ENCODE assay signal across 18 cellular contexts in the genomic region with DNA sequence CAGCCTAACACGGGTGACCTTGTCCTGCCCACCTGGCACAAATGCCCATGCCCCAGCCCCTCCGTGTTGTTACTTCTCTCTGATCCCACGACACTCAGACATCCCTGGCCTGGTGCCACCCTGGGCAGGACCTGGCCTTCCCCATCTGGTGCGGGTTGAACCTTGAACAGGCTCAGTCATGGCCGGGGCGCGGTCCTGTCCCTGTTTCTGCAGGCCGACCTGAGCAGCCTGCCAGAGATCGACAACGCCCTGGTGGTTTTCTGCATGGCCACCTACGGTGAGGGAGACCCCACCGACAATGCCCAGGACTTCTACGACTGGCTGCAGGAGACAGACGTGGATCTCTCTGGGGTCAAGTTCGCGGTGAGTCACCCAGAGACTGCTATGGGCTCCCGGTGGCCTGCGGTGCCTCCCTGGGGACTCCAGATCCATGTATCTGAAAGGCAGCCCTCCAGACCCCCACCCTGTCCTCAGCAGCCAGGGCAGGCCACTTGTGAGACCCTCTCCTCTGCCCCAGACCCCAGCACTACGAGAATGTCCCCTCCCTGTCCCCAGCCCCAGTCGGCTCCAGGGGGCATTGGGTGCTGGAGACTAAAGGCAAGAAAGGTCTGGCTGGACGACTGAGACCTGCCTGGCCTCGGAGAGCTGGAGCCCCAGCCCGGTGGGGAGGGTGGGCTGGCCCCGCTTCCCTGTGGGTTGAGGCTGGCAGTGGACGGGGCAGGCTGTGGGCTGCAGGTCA. TPM values are rescaled to one million over a fixed set of nuclear protein-coding genes. Genes with fewer than 3 reads are reported as not detected.
A peak's percentile ranks its signal among the peaks of the same experiment; 100 is the strongest.
DNase-seq lines count a peak whose midpoint lies in the region; ATAC-seq and TF ChIP-seq lines count a peak whose summit lies in the region.
"Had no signal": no experiment of that assay in that cellular context is flagged by ENCODE, and none has a peak within 500 bp of the region (broad histone marks: within the 10 kb centered on the region; RNA-seq: fewer than 3 reads in every experiment).

No MANE protein-coding gene starts in this region.

- H3K9me3 ChIP-seq in esophagus squamous epithelium (no peaks in the 10 kb centered on the region), neuronal stem cell (replicated peaks in 1 of 2; ENCODE audit: control insufficient read depth in 2 of 2, insufficient read depth in 1 of 2, low read depth in 1 of 2, low read length in 2 of 2) (no peaks in the 10 kb centered on the region), PC-3 (ENCODE audit: low read length) (no peaks in the 10 kb centered on the region)
- H3K9me3 ChIP-seq: BLaER1, uterus had no signal

- H3F3A ChIP-seq in PC-3 (ENCODE audit: low read length, unreplicated experiment), result no peaks in the 10 kb centered on the region

- H3K4ac ChIP-seq in neuronal stem cell (ENCODE audit: low read length), result no peak overlapping the region

- H3K23ac ChIP-seq in neuronal stem cell (ENCODE audit: low read depth, low read length, poor library complexity), result peak overlapping the region; percentile 55

- no peaks in the 10 kb centered on the region for H3K4me1 Mint-ChIP-seq in CD14-positive monocyte

- H3K36me3 Mint-ChIP-seq in CD14-positive monocyte, result peaks cover 46 to 77% of the 10 kb centered on the region in 2 donors

- H2AFZ ChIP-seq in neuronal stem cell (ENCODE audit: low read length) (no peak overlapping the region), PC-3 (ENCODE audit: low read length) (no peak overlapping the region)
- H2AFZ ChIP-seq: hepatocyte had no signal

- no peak overlapping the region for H2BK15ac ChIP-seq in neuronal stem cell (ENCODE audit: low read length)

- H3K9ac ChIP-seq in neuronal stem cell (ENCODE audit: low read depth, low read length, poor library complexity) (no peak overlapping the region), PC-3 (ENCODE audit: low read length) (no peak overlapping the region)
- H3K9ac ChIP-seq: BLaER1 had no signal

- peaks cover 24 to 94% (median 39%) of the 10 kb centered on the region in 3 donors for H3K36me3 ChIP-seq in esophagus squamous epithelium
- H3K36me3 ChIP-seq in neuronal stem cell (replicated peaks in 1 of 2; ENCODE audit: control insufficient read depth in 2 of 2, insufficient read depth in 2 of 2, low read length in 2 of 2), result peaks cover 35 to 73% of the 10 kb centered on the region in 2 donors
- H3K36me3 ChIP-seq in PC-3 (ENCODE audit: low read depth, low read length), result no peaks in the 10 kb centered on the region
- H3K36me3 ChIP-seq: uterus had no signal

- no TSS peak for BruUV-seq in PC-3 (replicated peaks; lab: Mats Ljungman, UMichigan)

- no peak overlapping the region for H4K8ac ChIP-seq in neuronal stem cell (ENCODE audit: low read depth, low read length)

- ATAC-seq in GM18517 (IDR thresholded peaks at IDR 0.05; ENCODE audit: unreplicated experiment) (no peak), HG03095 (IDR thresholded peaks at IDR 0.05; ENCODE audit: unreplicated experiment) (no peak), PC-3 (no peak)
- ATAC-seq: activated CD8-positive, alpha-beta T cell treated with anti-CD3 and anti-CD28 coated beads, Interleukin-2, amount 10 ng/mL, durations not matched to agents 7 days and 5 days; HCT116; sciatic nerve had no signal

- intact Hi-C loops in CD14-positive monocyte (cut with micrococcal nuclease), result no loop called here
- intact Hi-C loops in esophagus squamous epithelium (cut with DNase I), result no loop called here
- intact Hi-C loops in PC-3 (cut with micrococcal nuclease), result no loop called here

- H3K27me3 Mint-ChIP-seq in CD14-positive monocyte (ENCODE audit: low read depth in 3 of 3), result no peaks in the 10 kb centered on the region

- H2BK12ac ChIP-seq in neuronal stem cell (ENCODE audit: low read length), result no peak overlapping the region

- no peaks in the 10 kb centered on the region for H3K79me2 ChIP-seq in PC-3 (ENCODE audit: low read length)
- H3K79me2 ChIP-seq: hepatocyte had no signal

- 33 to 53% methylated on average over 3 to 16 of the region's 25 CpGs for WGBS in esophagus squamous epithelium, 2 donors
- no CpG with 5 or more reads among the region's 25 CpGs for WGBS in neuronal stem cell (ENCODE audit: extremely low coverage in 2 of 2, insufficient read length in 2 of 2, insufficient replicate concordance in 1 of 2), 2 donors

- no peak overlapping the region for H3K4me2 ChIP-seq in neuronal stem cell (ENCODE audit: insufficient read depth, low read length, poor library complexity, severe bottlenecking)
- H3K4me2 ChIP-seq in PC-3 (ENCODE audit: low read length), result no peak overlapping the region
- H3K4me2 ChIP-seq: BLaER1, hepatocyte had no signal

- H2AK5ac ChIP-seq in neuronal stem cell (ENCODE audit: low read depth, low read length), result no peak overlapping the region

- H3K4me3 Mint-ChIP-seq in CD14-positive monocyte, result peak overlapping the region in 1 of 2 donors; percentile 25
- H3K4me3 Mint-ChIP-seq: activated CD8-positive, alpha-beta T cell treated with anti-CD3 and anti-CD28 coated beads, Interleukin-2, amount 10 ng/mL, durations not matched to agents 7 days and 5 days; nephron had no signal

- H3K4me3 ChIP-seq in esophagus squamous epithelium, result no peak overlapping the region
- no peak overlapping the region for H3K4me3 ChIP-seq in neuronal stem cell (ENCODE audit: low read length in 2 of 2)
- H3K4me3 ChIP-seq in PC-3 (ENCODE audit: low read length), result no peak overlapping the region
- H3K4me3 ChIP-seq: BLaER1, hepatocyte, uterus had no signal

- H3K27ac ChIP-seq in esophagus squamous epithelium, result peak overlapping the region; percentile 5 to 66 (median 56)
- no peak overlapping the region for H3K27ac ChIP-seq in neuronal stem cell (replicated peaks; ENCODE audit: low read length)
- H3K27ac ChIP-seq in PC-3 (ENCODE audit: low read length), result no peak overlapping the region
- H3K27ac ChIP-seq: BLaER1, hepatocyte, uterus had no signal

- peak overlapping the region in 5 of 7 donors; percentile 8 to 79 (median 31) for H3K27ac Mint-ChIP-seq in CD14-positive monocyte
- H3K27ac Mint-ChIP-seq: activated CD8-positive, alpha-beta T cell treated with anti-CD3 and anti-CD28 coated beads, Interleukin-2, amount 10 ng/mL, durations not matched to agents 7 days and 5 days had no signal

- CTCF ChIA-PET in PC-3 (lab: Charles Lee), result no interaction called here

- no peak for DNase-seq in CD14-positive monocyte (ENCODE audit: low spot score)
- DNase-seq in LoVo (ENCODE audit: low spot score), result peak; percentile 43
- DNase-seq in esophagus squamous epithelium (lab: John Stamatoyannopoulos, UW), result no peak
- DNase-seq in neuronal stem cell (ENCODE audit: low spot score), result no peak
- no peak for DNase-seq in PC-3
- DNase-seq in NCI-H524 treated with DMSO at 0.1 percent for 48 hours (lab: John Stamatoyannopoulos, UW), result no peak
- DNase-seq: activated CD8-positive, alpha-beta T cell treated with anti-CD3 and anti-CD28 coated beads, Interleukin-2, amount 10 ng/mL, durations not matched to agents 7 days and 5 days; activated effector memory CD4-positive, alpha-beta T cell treated with anti-CD3 and anti-CD28 coated beads, Interleukin-2, amount 50 U/mL, for 16 hours; NCI-H1105; NCI-H345 had no signal

- peaks cover 0 to 2% (median 0%) of the 10 kb centered on the region in 7 donors for H3K9me3 Mint-ChIP-seq in CD14-positive monocyte
- H3K9me3 Mint-ChIP-seq: nephron had no signal

- peak overlapping the region; percentile 53 for H2BK5ac ChIP-seq in neuronal stem cell (ENCODE audit: low read length)

- H4K91ac ChIP-seq in neuronal stem cell (ENCODE audit: low read depth, low read length, poor library complexity), result no peak overlapping the region

- H3K18ac ChIP-seq in neuronal stem cell (ENCODE audit: low read length), result no peak overlapping the region

- TF ChIP-seq CTCF in CD14-positive monocyte (IDR thresholded peaks at IDR 0.05), result no peak
- no peak for TF ChIP-seq CTCF in esophagus squamous epithelium (IDR thresholded peaks at IDR 0.05)
- TF ChIP-seq CTCF in PC-3 (conservative IDR thresholded peaks at IDR 0.05; ENCODE audit: low read depth, low read length), result no peak

- peak overlapping the region; percentile 89 for H3K14ac ChIP-seq in neuronal stem cell (ENCODE audit: low read length)

- TF ChIP-seq POLR2A in esophagus squamous epithelium (IDR thresholded peaks at IDR 0.05), result no peak

- no peaks in the 10 kb centered on the region for H3K9me2 ChIP-seq in PC-3 (replicated peaks; ENCODE audit: low read length)

- H3K27me3 ChIP-seq in esophagus squamous epithelium, result no peaks in the 10 kb centered on the region
- H3K27me3 ChIP-seq in neuronal stem cell (ENCODE audit: control insufficient read depth in 3 of 3, insufficient read depth in 3 of 3, low read depth in 1 of 3, low read length in 3 of 3), result no peaks in the 10 kb centered on the region
- no peaks in the 10 kb centered on the region for H3K27me3 ChIP-seq in PC-3 (ENCODE audit: low read length)
- H3K27me3 ChIP-seq: BLaER1, hepatocyte, uterus had no signal

- H3K4me1 ChIP-seq in esophagus squamous epithelium (peaks cover 0 to 57% (median 11%) of the 10 kb centered on the region in 3 donors), neuronal stem cell (ENCODE audit: control insufficient read depth in 2 of 2, insufficient read depth in 1 of 2, low read depth in 1 of 2, low read length in 2 of 2) (no peaks in the 10 kb centered on the region), PC-3 (ENCODE audit: insufficient read depth, low read length) (no peaks in the 10 kb centered on the region)
- H3K4me1 ChIP-seq: uterus had no signal

- H4K20me1 ChIP-seq in PC-3 (ENCODE audit: low read length), result no peaks in the 10 kb centered on the region

- POLR2A ChIA-PET in PC-3 (lab: Charles Lee; ENCODE audit: unreplicated experiment), result no interaction called here

- no peak overlapping the region for H2BK120ac ChIP-seq in neuronal stem cell (ENCODE audit: low read depth, low read length)

- H3K79me1 ChIP-seq in neuronal stem cell (ENCODE audit: low read depth, low read length), result peaks cover 2% of the 10 kb centered on the region

RNA-seq across cellular contexts. Expression of a gene that starts 14.1 kb away (rescaled TPM):
- polyA plus RNA-seq in CD14-positive monocyte, result 10 to 100 TPM; 65.5 to 76.1 TPM
- total RNA-seq in esophagus squamous epithelium (10 to 100 TPM; 14.4 to 53.9 (median 20.1) TPM), PC-3 (2014; rRNA removed) (17.9 and 18.6 TPM in 2 replicates)
- polyA plus RNA-seq in neuronal stem cell (2013, experiment 1 of 2), result 17.6 TPM
- 17.4 TPM for polyA plus RNA-seq in neuronal stem cell (2013, experiment 2 of 2)

Comparison
In these comparisons a context has a peak if more than half of its experiments do, and no peak if none do; other contexts are left out.
1. H3K27ac ChIP-seq: peak in esophagus squamous epithelium (4 of 4); none in neuronal stem cell (single experiment) and PC-3 (single experiment).